Comparison of ENCODE assay signal across 22 cellular contexts in the genomic region with DNA sequence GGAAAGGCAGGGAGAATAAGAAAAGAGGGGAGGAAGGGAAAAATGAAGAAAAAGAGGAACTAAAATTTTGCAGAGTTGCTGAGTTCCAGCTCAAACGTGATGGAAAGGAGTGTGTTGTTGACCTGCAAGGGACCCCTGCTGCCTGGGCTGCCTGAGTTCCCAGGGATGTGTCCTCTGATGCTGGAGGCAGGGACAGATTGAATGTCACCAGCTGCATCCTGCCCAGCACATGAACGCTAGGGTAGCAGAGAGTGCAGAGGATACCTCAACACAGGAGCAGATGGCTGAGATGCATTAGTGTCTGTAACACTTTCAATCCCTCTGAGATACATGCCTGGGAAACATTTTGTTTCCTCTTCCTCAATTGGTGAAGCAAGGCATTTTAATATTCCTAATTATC.
DNase-seq lines count a peak whose midpoint lies in the region; ATAC-seq and TF ChIP-seq lines count a peak whose summit lies in the region.
"Had no signal": no experiment of that assay in that cellular context is flagged by ENCODE, and none has a peak within 500 bp of the region (broad histone marks: within the 10 kb centered on the region; RNA-seq: fewer than 3 reads in every experiment).

No MANE protein-coding gene starts in this region.

- DNase-seq in DMS53 (lab: John Stamatoyannopoulos, UW) (peak; percentile 10), DMS53 treated with DMSO at 0.1 percent for 48 hours (lab: John Stamatoyannopoulos, UW; ENCODE audit: unreplicated experiment) (no peak), NCI-H524 treated with DMSO at 0.1 percent for 48 hours (lab: John Stamatoyannopoulos, UW) (peak; percentile 70), glutamatergic neuron (peak; percentile 71), lower lobe of right lung (no peak), HFFc6 (no peak)
- DNase-seq in CD8-positive, alpha-beta T cell: no peak
- DNase-seq in stimulated activated naive CD4-positive, alpha-beta T cell (lab: John Stamatoyannopoulos, UW): no peak
- DNase-seq: activated CD4-positive, alpha-beta T cell treated with anti-CD3 and anti-CD28 coated beads for 36 hours; activated naive CD4-positive, alpha-beta T cell treated with anti-CD3 and anti-CD28 coated beads for 36 hours; activated T-cell treated with anti-CD3 and anti-CD28 coated beads for 4 hours; C1 segment of cervical spinal cord; EL; KG1; NCI-H146; NCI-H774; stimulated activated naive CD4-positive, alpha-beta T cell treated with Interleukin-2 at 50 U/mL for 16 hours had no signal

- H3K4me1 Mint-ChIP-seq in CD8-positive, alpha-beta T cell (ENCODE audit: low read depth): peaks cover 62% of the 10 kb centered on the region
- peaks cover 38% of the 10 kb centered on the region for H3K4me1 Mint-ChIP-seq in glutamatergic neuron (ENCODE audit: low read depth, unreplicated experiment)
- H3K4me1 Mint-ChIP-seq in HFFc6 (ENCODE audit: low read depth): peaks cover 7% of the 10 kb centered on the region

- no peaks in the 10 kb centered on the region for H3K27me3 Mint-ChIP-seq in CD8-positive, alpha-beta T cell (ENCODE audit: low read depth)
- peaks cover 19% of the 10 kb centered on the region for H3K27me3 Mint-ChIP-seq in glutamatergic neuron (ENCODE audit: unreplicated experiment)
- peaks cover 2% of the 10 kb centered on the region for H3K27me3 Mint-ChIP-seq in HFFc6 (ENCODE audit: insufficient read depth)
- H3K27me3 Mint-ChIP-seq: activated CD4-positive, alpha-beta T cell treated with anti-CD3 and anti-CD28 coated beads for 36 hours had no signal

- no peaks in the 10 kb centered on the region for H3K27me3 ChIP-seq in CD8-positive, alpha-beta T cell (ENCODE audit: insufficient read depth, low read length)
- no peaks in the 10 kb centered on the region for H3K27me3 ChIP-seq in lower lobe of right lung (ENCODE audit: low read depth)
- H3K27me3 ChIP-seq: hepatocyte had no signal

- H3K9me3 ChIP-seq in CD8-positive, alpha-beta T cell (ENCODE audit: low read length): no peaks in the 10 kb centered on the region
- no peaks in the 10 kb centered on the region for H3K9me3 ChIP-seq in lower lobe of right lung
- H3K9me3 ChIP-seq: HAP-1 had no signal

- no peak overlapping the region for H3K27ac ChIP-seq in CD8-positive, alpha-beta T cell (ENCODE audit: low read depth, low read length)
- no peak overlapping the region for H3K27ac ChIP-seq in lower lobe of right lung
- H3K27ac ChIP-seq: hepatocyte, RWPE1 had no signal

- CTCF ChIA-PET in CD8-positive, alpha-beta T cell (lab: Charles Lee): interaction anchor here (0.7 to 1.0 kb wide), 2 partner anchors 39 to 158 kb away, joined by 3 read pairs; no protein-coding TSS in a partner anchor

- no peaks in the 10 kb centered on the region for H3K36me3 ChIP-seq in CD8-positive, alpha-beta T cell (ENCODE audit: insufficient read depth, low read length)
- H3K36me3 ChIP-seq in lower lobe of right lung: no peaks in the 10 kb centered on the region
- H3K36me3 ChIP-seq: HAP-1 had no signal

- H3K9me3 Mint-ChIP-seq in CD8-positive, alpha-beta T cell: no peaks in the 10 kb centered on the region
- H3K9me3 Mint-ChIP-seq in glutamatergic neuron (ENCODE audit: unreplicated experiment) (peaks cover 15% of the 10 kb centered on the region), HFFc6 (no peaks in the 10 kb centered on the region)
- H3K9me3 Mint-ChIP-seq: activated naive CD4-positive, alpha-beta T cell treated with anti-CD3 and anti-CD28 coated beads for 36 hours; neural crest cell had no signal

- H3K36me3 Mint-ChIP-seq in CD8-positive, alpha-beta T cell: no peaks in the 10 kb centered on the region
- H3K36me3 Mint-ChIP-seq in glutamatergic neuron (ENCODE audit: unreplicated experiment): peaks cover 5% of the 10 kb centered on the region
- H3K36me3 Mint-ChIP-seq in HFFc6 (ENCODE audit: low read depth): no peaks in the 10 kb centered on the region
- H3K36me3 Mint-ChIP-seq: type B pancreatic cell had no signal

- intact Hi-C loops in CD8-positive, alpha-beta T cell (cut with DNase I, micrococcal nuclease): loop anchor here in 1 of 2 experiments (10.0 kb wide), 1 partner anchor 1208 kb away; a partner anchor contains a TSS
- intact Hi-C loops in lower lobe of right lung (cut with DNase I): no loop called here

- no peak overlapping the region for H3K4me3 ChIP-seq in CD8-positive, alpha-beta T cell (ENCODE audit: low read depth, low read length)
- no peak overlapping the region for H3K4me3 ChIP-seq in lower lobe of right lung
- H3K4me3 ChIP-seq: HAP-1, hepatocyte had no signal

- no peak for TF ChIP-seq CTCF in CD8-positive, alpha-beta T cell (IDR thresholded peaks at IDR 0.05)
- TF ChIP-seq CTCF in glutamatergic neuron (IDR thresholded peaks at IDR 0.05; ENCODE audit: partially characterized antibody, unreplicated experiment) (no peak), lower lobe of right lung (IDR thresholded peaks at IDR 0.05) (no peak), HFFc6 (IDR thresholded peaks at IDR 0.05) (no peak)

- no peak overlapping the region for H3K4me3 Mint-ChIP-seq in CD8-positive, alpha-beta T cell
- H3K4me3 Mint-ChIP-seq in glutamatergic neuron (ENCODE audit: unreplicated experiment): peak overlapping the region; percentile 44
- H3K4me3 Mint-ChIP-seq in HFFc6: no peak overlapping the region
- H3K4me3 Mint-ChIP-seq: activated CD4-positive, alpha-beta T cell treated with anti-CD3 and anti-CD28 coated beads for 36 hours; activated naive CD4-positive, alpha-beta T cell treated with anti-CD3 and anti-CD28 coated beads for 36 hours; neural crest cell; type B pancreatic cell had no signal

- peak overlapping the region; percentile 58 for H3K27ac Mint-ChIP-seq in CD8-positive, alpha-beta T cell
- H3K27ac Mint-ChIP-seq in glutamatergic neuron (ENCODE audit: unreplicated experiment) (peak overlapping the region; percentile 34), HFFc6 (no peak overlapping the region)
- H3K27ac Mint-ChIP-seq: activated CD4-positive, alpha-beta T cell treated with anti-CD3 and anti-CD28 coated beads for 36 hours; activated naive CD4-positive, alpha-beta T cell treated with anti-CD3 and anti-CD28 coated beads for 36 hours; type B pancreatic cell had no signal

- H3K4me1 ChIP-seq in CD8-positive, alpha-beta T cell (ENCODE audit: insufficient read depth, low read length): peaks cover 43% of the 10 kb centered on the region
- H3K4me1 ChIP-seq in lower lobe of right lung: no peaks in the 10 kb centered on the region
- H3K4me1 ChIP-seq: HAP-1 had no signal

- POLR2A ChIA-PET in CD8-positive, alpha-beta T cell (lab: Charles Lee): interaction anchor here (1.3 kb wide), 1 partner anchor 107 kb away, joined by 4 read pairs; a partner anchor contains a TSS

- no peak for ATAC-seq in CD8-positive, alpha-beta T cell
- ATAC-seq in lower lobe of right lung: no peak
- ATAC-seq: activated CD4-positive, alpha-beta T cell treated with anti-CD3 and anti-CD28 coated beads for 36 hours had no signal

Comparison
In these comparisons a context has a peak if more than half of its experiments do, and no peak if none do; other contexts are left out.
1. DNase-seq: peak in DMS53 (single experiment), NCI-H524 treated with DMSO at 0.1 percent for 48 hours (single experiment) and glutamatergic neuron (single experiment); none in DMS53 treated with DMSO at 0.1 percent for 48 hours (single experiment), CD8-positive, alpha-beta T cell (0 of 7), lower lobe of right lung (single experiment), HFFc6 (single experiment) and stimulated activated naive CD4-positive, alpha-beta T cell (0 of 6).